In genomic region chr3:61978460-61979419, GRCh38 we compare ENCODE assay signal across 21 cellular contexts.
"Had no signal": no experiment of that assay in that cellular context is flagged by ENCODE, and none has a peak within 500 bp of the region (broad histone marks: within the 10 kb centered on the region; RNA-seq: fewer than 3 reads in every experiment).

No MANE protein-coding gene starts in this region.

- H3K9me3 ChIP-seq: thyroid gland, upper lobe of right lung had no signal

- H3K4me2 ChIP-seq: neural progenitor cell had no signal

- H3K4me3 Mint-ChIP-seq: activated T-cell treated with anti-CD3 and anti-CD28 coated beads, Interleukin-2, amount 50 U/mL, for 24 hours; activated T-helper 17 cell treated with anti-CD3 and anti-CD28 coated beads, Interleukin-2, amount 50 U/mL, for 72 hours; brain; memory B cell; naive B cell; neural progenitor cell; stimulated activated naive CD8-positive, alpha-beta T cell treated with anti-CD3 and anti-CD28 coated beads, Interleukin-15, Interleukin-2, amounts not matched to agents 100 ng/mL and 50 ng/mL, for 24 hours had no signal

- H3K9ac ChIP-seq: neural progenitor cell had no signal

- H3K36me3 ChIP-seq: neural progenitor cell, thyroid gland, upper lobe of right lung, WERI-Rb-1 had no signal

- H3K27ac Mint-ChIP-seq: activated naive CD4-positive, alpha-beta T cell treated with anti-CD3 and anti-CD28 coated beads, Interleukin-2, amount 50 U/mL, for 72 hours; activated T-cell treated with anti-CD3 and anti-CD28 coated beads, Interleukin-2, amount 50 U/mL, for 24 hours; activated T-helper 17 cell treated with anti-CD3 and anti-CD28 coated beads, Interleukin-2, amount 50 U/mL, for 72 hours; memory B cell; naive B cell; neural progenitor cell; progenitor cell of endocrine pancreas; stimulated activated naive CD8-positive, alpha-beta T cell treated with anti-CD3 and anti-CD28 coated beads, Interleukin-15, Interleukin-2, amounts not matched to agents 100 ng/mL and 50 ng/mL, for 24 hours had no signal

- ATAC-seq: activated naive CD4-positive, alpha-beta T cell treated with anti-CD3 and anti-CD28 coated beads, Interleukin-2, amount 50 U/mL, for 72 hours; activated T-helper 17 cell treated with anti-CD3 and anti-CD28 coated beads, Interleukin-2, amount 50 U/mL, for 72 hours; upper lobe of right lung had no signal

- H3K9me3 Mint-ChIP-seq: activated naive CD4-positive, alpha-beta T cell treated with anti-CD3 and anti-CD28 coated beads, Interleukin-2, amount 50 U/mL, for 72 hours; activated T-cell treated with anti-CD3 and anti-CD28 coated beads, Interleukin-2, amount 50 U/mL, for 24 hours; brain; memory B cell; naive B cell; neural progenitor cell; stimulated activated naive CD8-positive, alpha-beta T cell treated with anti-CD3 and anti-CD28 coated beads, Interleukin-15, Interleukin-2, amounts not matched to agents 100 ng/mL and 50 ng/mL, for 24 hours had no signal

- H3K27me3 Mint-ChIP-seq: activated T-cell treated with anti-CD3 and anti-CD28 coated beads, Interleukin-2, amount 50 U/mL, for 24 hours; activated T-helper 17 cell treated with anti-CD3 and anti-CD28 coated beads, Interleukin-2, amount 50 U/mL, for 72 hours; memory B cell; naive B cell; progenitor cell of endocrine pancreas had no signal

- H3K4me1 ChIP-seq: thyroid gland had no signal

- H3K36me3 Mint-ChIP-seq: activated naive CD4-positive, alpha-beta T cell treated with anti-CD3 and anti-CD28 coated beads, Interleukin-2, amount 50 U/mL, for 72 hours; brain; memory B cell; naive B cell; neural progenitor cell had no signal

- DNase-seq: activated CD4-positive, alpha-beta T cell treated with anti-CD3 and anti-CD28 coated beads for 1 hour; activated CD4-positive, alpha-beta T cell treated with anti-CD3 and anti-CD28 coated beads, Interleukin-2, amount 50 U/mL, for 1 hour; activated CD8-positive, alpha-beta memory T cell treated with anti-CD3 and anti-CD28 coated beads, Interleukin-2, amount 50 U/mL, for 4 hours; activated T-cell treated with anti-CD3 and anti-CD28 coated beads, Interleukin-2, amount 50 U/mL, for 24 hours; aorta; effector CD4-positive, alpha-beta T cell; hippocampal formation; naive B cell; stimulated activated CD4-positive, alpha-beta T cell treated with anti-CD3 and anti-CD28 coated beads, Interleukin-12 subunit alpha, Interleukin-12 subunit beta, amount 100 ng/mL, for 4 hours; substantia nigra; T-helper 1 cell; thyroid gland; upper lobe of right lung; WERI-Rb-1 had no signal

- H3K4me1 Mint-ChIP-seq: activated T-helper 17 cell treated with anti-CD3 and anti-CD28 coated beads, Interleukin-2, amount 50 U/mL, for 72 hours; memory B cell; naive B cell had no signal

- H3K27me3 ChIP-seq: neural progenitor cell, thyroid gland, upper lobe of right lung had no signal

- H2AFZ ChIP-seq: neural progenitor cell had no signal

- H3K27ac ChIP-seq: neural progenitor cell, thyroid gland, upper lobe of right lung, WERI-Rb-1 had no signal

- H3K4me3 ChIP-seq: neural progenitor cell, thyroid gland, upper lobe of right lung had no signal
